In the genomic region with DNA sequence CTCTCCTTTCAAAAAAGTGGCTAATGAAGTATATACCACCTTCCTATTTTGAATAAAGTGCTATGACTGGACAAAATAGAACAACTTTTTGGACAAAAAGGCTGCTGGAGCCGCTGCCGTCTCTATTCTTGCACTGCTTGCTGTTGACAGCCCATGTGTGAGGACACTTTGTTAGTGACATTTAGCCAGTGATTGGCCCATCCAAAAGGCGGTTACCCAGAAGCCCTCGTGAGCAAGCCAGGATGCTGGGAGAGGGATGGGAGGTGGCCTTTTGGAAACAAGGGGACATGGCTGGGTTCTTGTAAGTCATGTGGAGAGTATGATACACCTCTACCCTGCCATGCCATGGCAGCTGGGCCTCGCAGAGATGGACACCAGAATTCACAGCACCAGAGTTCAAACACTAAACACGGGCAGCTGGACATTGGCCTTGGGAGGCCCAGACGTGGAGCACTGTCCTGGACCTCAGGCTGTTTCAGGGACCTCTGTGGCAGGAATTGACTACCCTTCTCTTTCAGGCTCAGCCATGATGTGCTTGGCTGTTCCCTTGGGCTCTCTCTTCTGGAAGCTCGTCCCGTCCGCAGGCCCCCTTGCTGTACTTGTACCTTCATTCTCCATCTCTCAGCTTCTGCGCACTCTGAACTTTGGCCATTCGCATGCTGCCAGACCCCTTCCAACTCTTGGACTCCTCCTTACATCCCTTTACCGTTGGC, we compare ENCODE assay signal across 23 cellular contexts.
A peak's percentile ranks its signal among the peaks of the same experiment; 100 is the strongest.
DNase-seq lines count a peak whose midpoint lies in the region; ATAC-seq and TF ChIP-seq lines count a peak whose summit lies in the region.
"Had no signal": no experiment of that assay in that cellular context is flagged by ENCODE, and none has a peak within 500 bp of the region (broad histone marks: within the 10 kb centered on the region; RNA-seq: fewer than 3 reads in every experiment).

No MANE protein-coding gene starts in this region.

- H3K9me3 ChIP-seq in right cardiac atrium (ENCODE audit: control insufficient read depth, low read length), result no peaks in the 10 kb centered on the region
- no peaks in the 10 kb centered on the region for H3K9me3 ChIP-seq in RWPE2 (ENCODE audit: severe bottlenecking)
- H3K9me3 ChIP-seq in upper lobe of right lung, result no peaks in the 10 kb centered on the region
- H3K9me3 ChIP-seq: BLaER1, MG63 had no signal

- H3K27ac ChIP-seq in right cardiac atrium (ENCODE audit: low read length), result no peak overlapping the region
- H3K27ac ChIP-seq in RWPE2 (ENCODE audit: poor library complexity, severe bottlenecking), result peak overlapping the region; percentile 67
- peak overlapping the region; percentile 17 for H3K27ac ChIP-seq in upper lobe of right lung
- H3K27ac ChIP-seq: BLaER1, SK-N-MC had no signal

- H3K36me3 ChIP-seq in RWPE2 (ENCODE audit: low read depth) (no peaks in the 10 kb centered on the region), upper lobe of right lung (no peaks in the 10 kb centered on the region)
- H3K36me3 ChIP-seq: MG63 had no signal

- no peak for TF ChIP-seq CTCF in RWPE2 (IDR thresholded peaks at IDR 0.05; ENCODE audit: poor library complexity, severe bottlenecking)
- no peak for TF ChIP-seq CTCF in mesothelial cell of epicardium (IDR thresholded peaks at IDR 0.05; ENCODE audit: unreplicated experiment)
- no peak for TF ChIP-seq CTCF in upper lobe of right lung (IDR thresholded peaks at IDR 0.05)
- no peak for TF ChIP-seq CTCF in endothelial cell (IDR thresholded peaks at IDR 0.05; ENCODE audit: unreplicated experiment)

- H3K27me3 Mint-ChIP-seq in mesothelial cell of epicardium (ENCODE audit: low read depth) (no peaks in the 10 kb centered on the region), endothelial cell (ENCODE audit: unreplicated experiment) (peaks cover under 1% of the 10 kb centered on the region)

- H3K4me3 Mint-ChIP-seq in mesothelial cell of epicardium, result no peak overlapping the region
- no peak overlapping the region for H3K4me3 Mint-ChIP-seq in endothelial cell (ENCODE audit: unreplicated experiment)
- H3K4me3 Mint-ChIP-seq: CD8-positive, alpha-beta T cell; IgD-negative memory B cell had no signal

- ATAC-seq in right cardiac atrium (peak; percentile 13 to 33), RWPE2 (ENCODE audit: low read depth) (no peak), upper lobe of right lung (no peak), GM21723 (IDR thresholded peaks at IDR 0.05; ENCODE audit: unreplicated experiment) (no peak)
- ATAC-seq: CD8-positive, alpha-beta T cell had no signal

- H3K4me1 ChIP-seq in right cardiac atrium (ENCODE audit: control insufficient read depth, insufficient read depth, low read length) (peaks cover 11% of the 10 kb centered on the region), RWPE2 (ENCODE audit: insufficient read depth, poor library complexity, severe bottlenecking) (peaks cover 49% of the 10 kb centered on the region), upper lobe of right lung (peaks cover 34% of the 10 kb centered on the region)
- H3K4me1 ChIP-seq: BLaER1 had no signal

- H3K4me1 Mint-ChIP-seq in mesothelial cell of epicardium, result peaks cover 48% of the 10 kb centered on the region
- peaks cover 28% of the 10 kb centered on the region for H3K4me1 Mint-ChIP-seq in endothelial cell (ENCODE audit: unreplicated experiment)
- H3K4me1 Mint-ChIP-seq: IgD-negative memory B cell had no signal

- H3K27ac Mint-ChIP-seq in mesothelial cell of epicardium (peak overlapping the region; percentile 30), endothelial cell (ENCODE audit: unreplicated experiment) (no peak overlapping the region)
- H3K27ac Mint-ChIP-seq: CD8-positive, alpha-beta T cell; IgD-negative memory B cell had no signal

- DNase-seq in right cardiac atrium (no peak), cardiac septum (ENCODE audit: low spot score) (no peak), RWPE2 (ENCODE audit: low spot score) (no peak), mesothelial cell of epicardium (ENCODE audit: low spot score in 2 of 2, unreplicated experiment in 2 of 2) (no peak), upper lobe of right lung (no peak), iPS-NIHi11 (ENCODE audit: low spot score) (no peak), endothelial cell (ENCODE audit: low spot score) (no peak)
- DNase-seq: CD8-positive, alpha-beta T cell; DMS79; HCEC 1CT; Karpas-422; MG63; NCI-H1048; NCI-H1436; NCI-H1930; NCI-H226; NCI-H524; NCI-H82; OCI-M1 had no signal

- WGBS in right cardiac atrium, result 86% methylated on average over 13 of the region's 13 CpGs

- intact Hi-C loops in right cardiac atrium (cut with DNase I) (loop anchor here in 2 of 4 donors (10.0 kb wide), 2 partner anchors 56 to 114 kb away; a partner anchor contains a TSS), cardiac septum (cut with DNase I) (no loop called here), upper lobe of right lung (cut with DNase I) (no loop called here)

- H3K9me3 Mint-ChIP-seq in mesothelial cell of epicardium, result no peaks in the 10 kb centered on the region
- no peaks in the 10 kb centered on the region for H3K9me3 Mint-ChIP-seq in endothelial cell (ENCODE audit: unreplicated experiment)
- H3K9me3 Mint-ChIP-seq: CD8-positive, alpha-beta T cell; IgD-negative memory B cell had no signal

- H3K4me3 ChIP-seq in right cardiac atrium (ENCODE audit: low read length), result no peak overlapping the region
- H3K4me3 ChIP-seq in RWPE2 (ENCODE audit: severe bottlenecking), result no peak overlapping the region
- H3K4me3 ChIP-seq in upper lobe of right lung, result no peak overlapping the region
- H3K4me3 ChIP-seq: BLaER1, MG63, SK-N-MC had no signal

- no peaks in the 10 kb centered on the region for H3K27me3 ChIP-seq in right cardiac atrium (ENCODE audit: control insufficient read depth, insufficient read depth)
- H3K27me3 ChIP-seq in RWPE2 (ENCODE audit: insufficient read depth, poor library complexity, severe bottlenecking), result no peaks in the 10 kb centered on the region
- H3K27me3 ChIP-seq in upper lobe of right lung, result no peaks in the 10 kb centered on the region
- H3K27me3 ChIP-seq: BLaER1, MG63 had no signal

- peaks cover 15% of the 10 kb centered on the region for H3K36me3 Mint-ChIP-seq in mesothelial cell of epicardium
- peaks cover 13% of the 10 kb centered on the region for H3K36me3 Mint-ChIP-seq in endothelial cell (ENCODE audit: low read depth, unreplicated experiment)
- H3K36me3 Mint-ChIP-seq: CD8-positive, alpha-beta T cell; IgD-negative memory B cell had no signal

Comparison
In these comparisons a context has a peak if more than half of its experiments do, and no peak if none do; other contexts are left out.
1. ATAC-seq: peak in right cardiac atrium (2 of 2); none in RWPE2 (single experiment), upper lobe of right lung (single experiment) and GM21723 (single experiment).